Comparison of ENCODE assay signal across 9 cellular contexts in genomic region chr2:1203772-1204171, GRCh38.
"Had no signal": no experiment of that assay in that cellular context is flagged by ENCODE, and none has a peak within 500 bp of the region (broad histone marks: within the 10 kb centered on the region; RNA-seq: fewer than 3 reads in every experiment).

No MANE protein-coding gene starts in this region.

- H3K4me1 ChIP-seq: HAP-1 had no signal

- H3K27ac ChIP-seq: GM23248, HL-60 had no signal

- H2AFZ ChIP-seq: GM23248 had no signal

- ATAC-seq: HCT116 had no signal

- H3K36me3 Mint-ChIP-seq: IgD-negative memory B cell had no signal

- H3K9ac ChIP-seq: GM23248 had no signal

- H3K27me3 Mint-ChIP-seq: IgD-negative memory B cell had no signal

- H3K4me3 ChIP-seq: GM23248, HAP-1 had no signal

- H3K27ac Mint-ChIP-seq: HFFc6 had no signal

- H3K4me3 Mint-ChIP-seq: HFFc6, IgD-negative memory B cell had no signal

- DNase-seq: GM23248, GOT3, H7, HFFc6, KG1 had no signal

- H3K36me3 ChIP-seq: HAP-1 had no signal

- H3K9me3 ChIP-seq: HAP-1 had no signal
